In the genomic region with DNA sequence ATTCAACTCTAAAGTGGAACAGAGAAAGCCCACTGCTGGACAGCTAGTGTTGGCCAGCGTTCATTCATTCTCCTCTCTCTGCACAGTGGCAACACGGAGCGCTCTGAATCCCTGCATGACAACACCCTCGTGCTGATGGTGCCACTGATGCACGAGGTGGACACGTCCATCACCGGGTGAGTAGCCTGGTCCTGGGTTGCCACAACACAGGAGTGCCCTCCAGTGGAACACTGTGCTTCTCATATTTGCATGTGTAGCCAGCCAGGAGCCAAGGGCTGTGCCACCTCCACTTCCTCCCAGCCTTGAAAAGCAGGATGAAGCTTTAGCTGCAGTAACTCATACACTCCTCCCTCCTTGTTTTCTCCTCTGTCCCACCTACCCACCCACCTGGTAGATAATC, we compare ENCODE assay signal across 9 cellular contexts.
DNase-seq lines count a peak whose midpoint lies in the region; ATAC-seq and TF ChIP-seq lines count a peak whose summit lies in the region.
"Had no signal": no experiment of that assay in that cellular context is flagged by ENCODE, and none has a peak within 500 bp of the region (broad histone marks: within the 10 kb centered on the region; RNA-seq: fewer than 3 reads in every experiment).

No MANE protein-coding gene starts in this region.

- peaks cover 10% of the 10 kb centered on the region for H3K27me3 ChIP-seq in kidney epithelial cell (ENCODE audit: control insufficient read depth, insufficient read depth, low read length)

- H3K4me3 ChIP-seq in kidney epithelial cell (ENCODE audit: low read depth, low read length): no peak overlapping the region

- H3K4me1 Mint-ChIP-seq in activated CD4-positive, alpha-beta T cell treated with anti-CD3 and anti-CD28 coated beads, Interleukin-2, amount 10 ng/mL, durations not matched to agents 7 days and 5 days: peaks cover 2% of the 10 kb centered on the region
- H3K4me1 Mint-ChIP-seq in activated CD4-positive, alpha-beta T cell treated with anti-CD3 and anti-CD28 coated beads for 36 hours: no peaks in the 10 kb centered on the region

- DNase-seq in activated CD4-positive, alpha-beta T cell treated with anti-CD3 and anti-CD28 coated beads, Interleukin-2, amount 10 ng/mL, durations not matched to agents 7 days and 5 days: peak; percentile 7
- DNase-seq in activated CD4-positive, alpha-beta T cell treated with anti-CD3 and anti-CD28 coated beads for 36 hours: no peak
- DNase-seq in astrocyte of the hippocampus (ENCODE audit: low read depth, low spot score): peak; percentile 41
- DNase-seq in kidney epithelial cell (ENCODE audit: low read depth): no peak
- no peak for DNase-seq in NOMO-1 treated with dmso at 0.1 percent for 144 hours (lab: John Stamatoyannopoulos, UW; ENCODE audit: unreplicated experiment)
- DNase-seq in H4 (ENCODE audit: low spot score): no peak
- DNase-seq: DND-41 had no signal

- peaks cover 14% of the 10 kb centered on the region for H3K27me3 Mint-ChIP-seq in activated CD4-positive, alpha-beta T cell treated with anti-CD3 and anti-CD28 coated beads, Interleukin-2, amount 10 ng/mL, durations not matched to agents 7 days and 5 days
- H3K27me3 Mint-ChIP-seq in activated CD4-positive, alpha-beta T cell treated with anti-CD3 and anti-CD28 coated beads for 36 hours: peaks cover 3% of the 10 kb centered on the region

- TF ChIP-seq CTCF in kidney epithelial cell (IDR thresholded peaks at IDR 0.05; ENCODE audit: insufficient read depth, low read length, poor library complexity, severe bottlenecking): peak; percentile 10

- H3K36me3 ChIP-seq in kidney epithelial cell (ENCODE audit: control insufficient read depth, insufficient read depth, low read length): no peaks in the 10 kb centered on the region

- POLR2A ChIA-PET in activated CD4-positive, alpha-beta T cell treated with anti-CD3 and anti-CD28 coated beads, Interleukin-2, amount 10 ng/mL, durations not matched to agents 7 days and 5 days (lab: Charles Lee): no interaction called here
- POLR2A ChIA-PET in activated CD4-positive, alpha-beta T cell treated with anti-CD3 and anti-CD28 coated beads for 36 hours (lab: Charles Lee): no interaction called here

- no peak overlapping the region for H3K4me3 Mint-ChIP-seq in activated CD4-positive, alpha-beta T cell treated with anti-CD3 and anti-CD28 coated beads, Interleukin-2, amount 10 ng/mL, durations not matched to agents 7 days and 5 days
- no peak overlapping the region for H3K4me3 Mint-ChIP-seq in activated CD4-positive, alpha-beta T cell treated with anti-CD3 and anti-CD28 coated beads for 36 hours

- CTCF ChIA-PET in activated CD4-positive, alpha-beta T cell treated with anti-CD3 and anti-CD28 coated beads, Interleukin-2, amount 10 ng/mL, durations not matched to agents 7 days and 5 days (lab: Charles Lee): interaction anchor here (1.4 to 1.7 kb wide), 2 partner anchors 12 to 22 kb away, joined by 3 to 4 read pairs; no protein-coding TSS in a partner anchor
- CTCF ChIA-PET in activated CD4-positive, alpha-beta T cell treated with anti-CD3 and anti-CD28 coated beads for 36 hours (lab: Charles Lee): interaction anchor here (0.7 kb wide), 1 partner anchor 450 kb away, joined by 3 read pairs; no protein-coding TSS in a partner anchor

- H3K36me3 Mint-ChIP-seq in activated CD4-positive, alpha-beta T cell treated with anti-CD3 and anti-CD28 coated beads, Interleukin-2, amount 10 ng/mL, durations not matched to agents 7 days and 5 days (ENCODE audit: low read depth): no peaks in the 10 kb centered on the region
- no peaks in the 10 kb centered on the region for H3K36me3 Mint-ChIP-seq in activated CD4-positive, alpha-beta T cell treated with anti-CD3 and anti-CD28 coated beads for 36 hours (ENCODE audit: low read depth)

- ATAC-seq in activated CD4-positive, alpha-beta T cell treated with anti-CD3 and anti-CD28 coated beads for 36 hours: no peak
- ATAC-seq in GM21360 (IDR thresholded peaks at IDR 0.05; ENCODE audit: unreplicated experiment) (no peak), GM21447 (IDR thresholded peaks at IDR 0.05; ENCODE audit: unreplicated experiment) (no peak)

- no peaks in the 10 kb centered on the region for H3K9me3 Mint-ChIP-seq in activated CD4-positive, alpha-beta T cell treated with anti-CD3 and anti-CD28 coated beads, Interleukin-2, amount 10 ng/mL, durations not matched to agents 7 days and 5 days
- H3K9me3 Mint-ChIP-seq in activated CD4-positive, alpha-beta T cell treated with anti-CD3 and anti-CD28 coated beads for 36 hours (ENCODE audit: low read depth): no peaks in the 10 kb centered on the region

- H3K27ac Mint-ChIP-seq in activated CD4-positive, alpha-beta T cell treated with anti-CD3 and anti-CD28 coated beads, Interleukin-2, amount 10 ng/mL, durations not matched to agents 7 days and 5 days: no peak overlapping the region
- no peak overlapping the region for H3K27ac Mint-ChIP-seq in activated CD4-positive, alpha-beta T cell treated with anti-CD3 and anti-CD28 coated beads for 36 hours

- intact Hi-C loops in activated CD4-positive, alpha-beta T cell treated with anti-CD3 and anti-CD28 coated beads for 36 hours (cut with DNase I, micrococcal nuclease): no loop called here

Comparison
In these comparisons a context has a peak if more than half of its experiments do, and no peak if none do; other contexts are left out.
1. DNase-seq: peak in activated CD4-positive, alpha-beta T cell treated with anti-CD3 and anti-CD28 coated beads, Interleukin-2, amount 10 ng/mL, durations not matched to agents 7 days and 5 days (single experiment) and astrocyte of the hippocampus (single experiment); none in activated CD4-positive, alpha-beta T cell treated with anti-CD3 and anti-CD28 coated beads for 36 hours (single experiment), kidney epithelial cell (single experiment), NOMO-1 treated with dmso at 0.1 percent for 144 hours (single experiment) and H4 (single experiment).